Comparison of ENCODE assay signal across 1 cellular context in the genomic region with DNA sequence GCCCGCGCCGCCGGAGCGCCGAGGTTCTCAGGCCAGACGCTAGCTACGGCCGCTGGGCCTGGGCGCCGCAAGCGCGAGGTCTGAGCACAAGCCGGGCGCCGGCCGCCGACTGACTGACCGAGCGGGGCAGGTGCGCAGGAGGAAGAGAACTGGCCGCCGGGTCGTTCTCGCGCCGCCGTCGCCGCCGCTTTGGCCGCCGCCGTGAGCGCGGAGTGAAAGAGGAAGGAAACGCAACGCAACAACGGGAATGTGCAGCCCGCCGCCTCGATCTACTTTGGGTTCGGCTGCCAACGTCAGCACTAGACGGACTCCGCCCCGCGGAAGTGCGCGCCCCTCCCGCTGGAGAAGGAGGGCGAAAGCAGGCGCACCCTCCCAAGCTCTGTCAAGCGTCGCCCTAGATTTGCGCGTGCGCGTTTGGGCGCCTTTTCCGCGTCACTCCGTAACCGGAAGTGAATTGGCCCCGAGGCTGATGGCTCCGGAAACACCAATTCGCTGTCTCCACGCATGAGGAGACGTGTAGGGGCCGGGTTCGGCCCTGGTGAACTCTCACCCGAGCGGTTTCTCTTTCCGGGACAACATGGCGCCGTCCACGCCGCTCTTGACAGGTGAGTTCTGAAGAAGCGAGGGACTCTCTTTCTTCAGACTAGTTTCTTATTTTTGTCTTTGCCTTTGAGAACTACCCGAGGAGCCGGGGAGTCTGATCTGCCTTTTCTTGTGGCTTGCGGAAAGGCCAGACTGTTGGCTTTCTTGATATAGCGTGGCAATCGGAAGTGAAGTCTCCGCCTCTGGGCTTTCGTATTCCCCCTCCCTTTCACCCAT.
A peak's percentile ranks its signal among the peaks of the same experiment; 100 is the strongest.
TF ChIP-seq lines count a peak whose summit lies in the region.

A gene (plus strand): TSS at position 562 of the 819 bp plus-strand sequence. CDS start 16 bp downstream, at position 578.
A gene (minus strand): TSS at position 271 of the 819 bp plus-strand sequence. CDS start 361 bp downstream, outside the sequence.

TF ChIP-seq in GM12878, 131 proteins besides CTCF, POLR2A, EP300 and RAD21 (continued from another document and continues in another):
- TF ChIP-seq, protein P1, sequence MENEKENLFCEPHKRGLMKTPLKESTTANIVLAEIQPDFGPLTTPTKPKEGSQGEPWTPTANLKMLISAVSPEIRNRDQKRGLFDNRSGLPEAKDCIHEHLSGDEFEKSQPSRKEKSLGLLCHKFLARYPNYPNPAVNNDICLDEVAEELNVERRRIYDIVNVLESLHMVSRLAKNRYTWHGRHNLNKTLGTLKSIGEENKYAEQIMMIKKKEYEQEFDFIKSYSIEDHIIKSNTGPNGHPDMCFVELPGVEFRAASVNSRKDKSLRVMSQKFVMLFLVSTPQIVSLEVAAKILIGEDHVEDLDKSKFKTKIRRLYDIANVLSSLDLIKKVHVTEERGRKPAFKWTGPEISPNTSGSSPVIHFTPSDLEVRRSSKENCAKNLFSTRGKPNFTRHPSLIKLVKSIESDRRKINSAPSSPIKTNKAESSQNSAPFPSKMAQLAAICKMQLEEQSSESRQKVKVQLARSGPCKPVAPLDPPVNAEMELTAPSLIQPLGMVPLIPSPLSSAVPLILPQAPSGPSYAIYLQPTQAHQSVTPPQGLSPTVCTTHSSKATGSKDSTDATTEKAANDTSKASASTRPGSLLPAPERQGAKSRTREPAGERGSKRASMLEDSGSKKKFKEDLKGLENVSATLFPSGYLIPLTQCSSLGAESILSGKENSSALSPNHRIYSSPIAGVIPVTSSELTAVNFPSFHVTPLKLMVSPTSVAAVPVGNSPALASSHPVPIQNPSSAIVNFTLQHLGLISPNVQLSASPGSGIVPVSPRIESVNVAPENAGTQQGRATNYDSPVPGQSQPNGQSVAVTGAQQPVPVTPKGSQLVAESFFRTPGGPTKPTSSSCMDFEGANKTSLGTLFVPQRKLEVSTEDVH (IDR thresholded peaks at IDR 0.05; ENCODE audit: low read depth, partially characterized antibody): peak; percentile 84
- peak; percentile 89 for TF ChIP-seq GATAD2B (conservative IDR thresholded peaks at IDR 0.05; ENCODE audit: low read depth)
- peak; percentile 69; the same call in 1 of the 2 replicates for TF ChIP-seq ASH2L (IDR thresholded peaks at IDR 0.05; ENCODE audit: borderline replicate concordance, low read depth)
- TF ChIP-seq, protein P2, sequence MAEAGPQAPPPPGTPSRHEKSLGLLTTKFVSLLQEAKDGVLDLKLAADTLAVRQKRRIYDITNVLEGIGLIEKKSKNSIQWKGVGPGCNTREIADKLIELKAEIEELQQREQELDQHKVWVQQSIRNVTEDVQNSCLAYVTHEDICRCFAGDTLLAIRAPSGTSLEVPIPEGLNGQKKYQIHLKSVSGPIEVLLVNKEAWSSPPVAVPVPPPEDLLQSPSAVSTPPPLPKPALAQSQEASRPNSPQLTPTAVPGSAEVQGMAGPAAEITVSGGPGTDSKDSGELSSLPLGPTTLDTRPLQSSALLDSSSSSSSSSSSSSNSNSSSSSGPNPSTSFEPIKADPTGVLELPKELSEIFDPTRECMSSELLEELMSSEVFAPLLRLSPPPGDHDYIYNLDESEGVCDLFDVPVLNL (IDR thresholded peaks at IDR 0.05; ENCODE audit: low read depth, low read length): no peak
- TF ChIP-seq, protein P3, sequence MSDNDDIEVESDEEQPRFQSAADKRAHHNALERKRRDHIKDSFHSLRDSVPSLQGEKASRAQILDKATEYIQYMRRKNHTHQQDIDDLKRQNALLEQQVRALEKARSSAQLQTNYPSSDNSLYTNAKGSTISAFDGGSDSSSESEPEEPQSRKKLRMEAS (IDR thresholded peaks at IDR 0.05; ENCODE audit: low read depth, low read length): peak; percentile 68; the same call in 1 of the 2 replicates
- no peak for TF ChIP-seq CBX3 (IDR thresholded peaks at IDR 0.05; ENCODE audit: borderline replicate concordance, low read depth)
- no peak for TF ChIP-seq NFXL1 (IDR thresholded peaks at IDR 0.05; ENCODE audit: borderline replicate concordance)
- peak; percentile 46 for TF ChIP-seq NRF1 (conservative IDR thresholded peaks at IDR 0.05; ENCODE audit: low read depth, low read length)
- TF ChIP-seq, protein P4, sequence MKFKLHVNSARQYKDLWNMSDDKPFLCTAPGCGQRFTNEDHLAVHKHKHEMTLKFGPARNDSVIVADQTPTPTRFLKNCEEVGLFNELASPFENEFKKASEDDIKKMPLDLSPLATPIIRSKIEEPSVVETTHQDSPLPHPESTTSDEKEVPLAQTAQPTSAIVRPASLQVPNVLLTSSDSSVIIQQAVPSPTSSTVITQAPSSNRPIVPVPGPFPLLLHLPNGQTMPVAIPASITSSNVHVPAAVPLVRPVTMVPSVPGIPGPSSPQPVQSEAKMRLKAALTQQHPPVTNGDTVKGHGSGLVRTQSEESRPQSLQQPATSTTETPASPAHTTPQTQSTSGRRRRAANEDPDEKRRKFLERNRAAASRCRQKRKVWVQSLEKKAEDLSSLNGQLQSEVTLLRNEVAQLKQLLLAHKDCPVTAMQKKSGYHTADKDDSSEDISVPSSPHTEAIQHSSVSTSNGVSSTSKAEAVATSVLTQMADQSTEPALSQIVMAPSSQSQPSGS (IDR thresholded peaks at IDR 0.05; ENCODE audit: low read length): no peak
- TF ChIP-seq, protein P5, sequence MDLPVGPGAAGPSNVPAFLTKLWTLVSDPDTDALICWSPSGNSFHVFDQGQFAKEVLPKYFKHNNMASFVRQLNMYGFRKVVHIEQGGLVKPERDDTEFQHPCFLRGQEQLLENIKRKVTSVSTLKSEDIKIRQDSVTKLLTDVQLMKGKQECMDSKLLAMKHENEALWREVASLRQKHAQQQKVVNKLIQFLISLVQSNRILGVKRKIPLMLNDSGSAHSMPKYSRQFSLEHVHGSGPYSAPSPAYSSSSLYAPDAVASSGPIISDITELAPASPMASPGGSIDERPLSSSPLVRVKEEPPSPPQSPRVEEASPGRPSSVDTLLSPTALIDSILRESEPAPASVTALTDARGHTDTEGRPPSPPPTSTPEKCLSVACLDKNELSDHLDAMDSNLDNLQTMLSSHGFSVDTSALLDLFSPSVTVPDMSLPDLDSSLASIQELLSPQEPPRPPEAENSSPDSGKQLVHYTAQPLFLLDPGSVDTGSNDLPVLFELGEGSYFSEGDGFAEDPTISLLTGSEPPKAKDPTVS (IDR thresholded peaks at IDR 0.05; ENCODE audit: low read depth, low read length): 0 out of 2 replicates have a peak, but pooled peaks have one; percentile 17
- TF ChIP-seq, protein P6, sequence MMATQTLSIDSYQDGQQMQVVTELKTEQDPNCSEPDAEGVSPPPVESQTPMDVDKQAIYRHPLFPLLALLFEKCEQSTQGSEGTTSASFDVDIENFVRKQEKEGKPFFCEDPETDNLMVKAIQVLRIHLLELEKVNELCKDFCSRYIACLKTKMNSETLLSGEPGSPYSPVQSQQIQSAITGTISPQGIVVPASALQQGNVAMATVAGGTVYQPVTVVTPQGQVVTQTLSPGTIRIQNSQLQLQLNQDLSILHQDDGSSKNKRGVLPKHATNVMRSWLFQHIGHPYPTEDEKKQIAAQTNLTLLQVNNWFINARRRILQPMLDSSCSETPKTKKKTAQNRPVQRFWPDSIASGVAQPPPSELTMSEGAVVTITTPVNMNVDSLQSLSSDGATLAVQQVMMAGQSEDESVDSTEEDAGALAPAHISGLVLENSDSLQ (IDR thresholded peaks at IDR 0.05): peak; percentile 91; the same call in 1 of the 2 replicates
- peak; percentile 99 for TF ChIP-seq CREM (IDR thresholded peaks at IDR 0.05; ENCODE audit: low read depth)
- no peak for TF ChIP-seq IKZF2 (IDR thresholded peaks at IDR 0.05)
- no peak for TF ChIP-seq ZNF274 (IDR thresholded peaks at IDR 0.05; ENCODE audit: insufficient read depth, insufficient read length)
- TF ChIP-seq RFX5 (IDR thresholded peaks at IDR 0.05; ENCODE audit: low read depth, low read length): peak; percentile 16; the same call in 1 of the 2 replicates
- TF ChIP-seq NR2C1 (IDR thresholded peaks at IDR 0.05): peak; percentile 99
- peak; percentile 47 for TF ChIP-seq SP1 (IDR thresholded peaks at IDR 0.05; ENCODE audit: low read depth, low read length)
- TF ChIP-seq EGR1 (IDR thresholded peaks at IDR 0.05; ENCODE audit: borderline replicate concordance in 1 of 2, low read depth in 2 of 2, low read length in 2 of 2): no peak
- no peak for TF ChIP-seq EZH2 (IDR thresholded peaks at IDR 0.05; ENCODE audit: borderline replicate concordance, control insufficient read depth, low read depth, low read length)
- TF ChIP-seq SMC3 (IDR thresholded peaks at IDR 0.05; ENCODE audit: borderline replicate concordance, low read length): no peak; the same call in 1 of the 2 replicates
- TF ChIP-seq BRCA1 (IDR thresholded peaks at IDR 0.05; ENCODE audit: low read depth, low read length): no peak
- TF ChIP-seq, protein P7, sequence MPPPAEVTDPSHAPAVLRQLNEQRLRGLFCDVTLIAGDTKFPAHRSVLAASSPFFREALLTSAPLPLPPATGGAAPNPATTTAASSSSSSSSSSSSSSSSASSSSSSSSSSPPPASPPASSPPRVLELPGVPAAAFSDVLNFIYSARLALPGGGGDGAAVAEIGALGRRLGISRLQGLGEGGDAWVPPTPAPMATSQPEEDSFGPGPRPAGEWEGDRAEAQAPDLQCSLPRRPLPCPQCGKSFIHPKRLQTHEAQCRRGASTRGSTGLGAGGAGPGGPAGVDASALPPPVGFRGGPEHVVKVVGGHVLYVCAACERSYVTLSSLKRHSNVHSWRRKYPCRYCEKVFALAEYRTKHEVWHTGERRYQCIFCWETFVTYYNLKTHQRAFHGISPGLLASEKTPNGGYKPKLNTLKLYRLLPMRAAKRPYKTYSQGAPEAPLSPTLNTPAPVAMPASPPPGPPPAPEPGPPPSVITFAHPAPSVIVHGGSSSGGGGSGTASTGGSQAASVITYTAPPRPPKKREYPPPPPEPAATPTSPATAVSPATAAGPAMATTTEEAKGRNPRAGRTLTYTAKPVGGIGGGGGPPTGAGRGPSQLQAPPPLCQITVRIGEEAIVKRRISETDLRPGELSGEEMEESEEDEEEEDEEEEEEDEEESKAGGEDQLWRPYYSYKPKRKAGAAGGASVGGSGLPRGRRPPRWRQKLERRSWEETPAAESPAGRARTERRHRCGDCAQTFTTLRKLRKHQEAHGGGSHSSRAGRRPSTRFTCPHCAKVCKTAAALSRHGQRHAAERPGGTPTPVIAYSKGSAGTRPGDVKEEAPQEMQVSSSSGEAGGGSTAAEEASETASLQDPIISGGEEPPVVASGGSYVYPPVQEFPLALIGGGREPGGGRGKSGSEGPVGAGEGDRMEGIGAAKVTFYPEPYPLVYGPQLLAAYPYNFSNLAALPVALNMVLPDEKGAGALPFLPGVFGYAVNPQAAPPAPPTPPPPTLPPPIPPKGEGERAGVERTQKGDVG (CRISPR knock-in tag; IDR thresholded peaks at IDR 0.05): no peak
- TF ChIP-seq, protein P8, sequence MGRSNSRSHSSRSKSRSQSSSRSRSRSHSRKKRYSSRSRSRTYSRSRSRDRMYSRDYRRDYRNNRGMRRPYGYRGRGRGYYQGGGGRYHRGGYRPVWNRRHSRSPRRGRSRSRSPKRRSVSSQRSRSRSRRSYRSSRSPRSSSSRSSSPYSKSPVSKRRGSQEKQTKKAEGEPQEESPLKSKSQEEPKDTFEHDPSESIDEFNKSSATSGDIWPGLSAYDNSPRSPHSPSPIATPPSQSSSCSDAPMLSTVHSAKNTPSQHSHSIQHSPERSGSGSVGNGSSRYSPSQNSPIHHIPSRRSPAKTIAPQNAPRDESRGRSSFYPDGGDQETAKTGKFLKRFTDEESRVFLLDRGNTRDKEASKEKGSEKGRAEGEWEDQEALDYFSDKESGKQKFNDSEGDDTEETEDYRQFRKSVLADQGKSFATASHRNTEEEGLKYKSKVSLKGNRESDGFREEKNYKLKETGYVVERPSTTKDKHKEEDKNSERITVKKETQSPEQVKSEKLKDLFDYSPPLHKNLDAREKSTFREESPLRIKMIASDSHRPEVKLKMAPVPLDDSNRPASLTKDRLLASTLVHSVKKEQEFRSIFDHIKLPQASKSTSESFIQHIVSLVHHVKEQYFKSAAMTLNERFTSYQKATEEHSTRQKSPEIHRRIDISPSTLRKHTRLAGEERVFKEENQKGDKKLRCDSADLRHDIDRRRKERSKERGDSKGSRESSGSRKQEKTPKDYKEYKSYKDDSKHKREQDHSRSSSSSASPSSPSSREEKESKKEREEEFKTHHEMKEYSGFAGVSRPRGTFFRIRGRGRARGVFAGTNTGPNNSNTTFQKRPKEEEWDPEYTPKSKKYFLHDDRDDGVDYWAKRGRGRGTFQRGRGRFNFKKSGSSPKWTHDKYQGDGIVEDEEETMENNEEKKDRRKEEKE (IDR thresholded peaks at IDR 0.05): no peak
- TF ChIP-seq SIX5 (IDR thresholded peaks at IDR 0.05; ENCODE audit: low read depth, low read length, severe bottlenecking): peak; percentile 79
- peak; percentile 49; the same call in 1 of the 2 replicates for TF ChIP-seq TCF12 (IDR thresholded peaks at IDR 0.05; ENCODE audit: low read depth, low read length)
- no peak for TF ChIP-seq ZNF622 (IDR thresholded peaks at IDR 0.05)
- no peak for TF ChIP-seq MYB (IDR thresholded peaks at IDR 0.05; ENCODE audit: borderline replicate concordance, low read depth, low read length)
- TF ChIP-seq, protein P9, sequence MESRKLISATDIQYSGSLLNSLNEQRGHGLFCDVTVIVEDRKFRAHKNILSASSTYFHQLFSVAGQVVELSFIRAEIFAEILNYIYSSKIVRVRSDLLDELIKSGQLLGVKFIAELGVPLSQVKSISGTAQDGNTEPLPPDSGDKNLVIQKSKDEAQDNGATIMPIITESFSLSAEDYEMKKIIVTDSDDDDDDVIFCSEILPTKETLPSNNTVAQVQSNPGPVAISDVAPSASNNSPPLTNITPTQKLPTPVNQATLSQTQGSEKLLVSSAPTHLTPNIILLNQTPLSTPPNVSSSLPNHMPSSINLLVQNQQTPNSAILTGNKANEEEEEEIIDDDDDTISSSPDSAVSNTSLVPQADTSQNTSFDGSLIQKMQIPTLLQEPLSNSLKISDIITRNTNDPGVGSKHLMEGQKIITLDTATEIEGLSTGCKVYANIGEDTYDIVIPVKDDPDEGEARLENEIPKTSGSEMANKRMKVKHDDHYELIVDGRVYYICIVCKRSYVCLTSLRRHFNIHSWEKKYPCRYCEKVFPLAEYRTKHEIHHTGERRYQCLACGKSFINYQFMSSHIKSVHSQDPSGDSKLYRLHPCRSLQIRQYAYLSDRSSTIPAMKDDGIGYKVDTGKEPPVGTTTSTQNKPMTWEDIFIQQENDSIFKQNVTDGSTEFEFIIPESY (IDR thresholded peaks at IDR 0.05): no peak
- TF ChIP-seq EED (IDR thresholded peaks at IDR 0.05; ENCODE audit: low read depth): peak; percentile 50; the same call in 1 of the 2 replicates
- peak; percentile 72; the same call in 1 of the 2 replicates for TF ChIP-seq RUNX3 (IDR thresholded peaks at IDR 0.05; ENCODE audit: low read length)
- TF ChIP-seq, protein P10, sequence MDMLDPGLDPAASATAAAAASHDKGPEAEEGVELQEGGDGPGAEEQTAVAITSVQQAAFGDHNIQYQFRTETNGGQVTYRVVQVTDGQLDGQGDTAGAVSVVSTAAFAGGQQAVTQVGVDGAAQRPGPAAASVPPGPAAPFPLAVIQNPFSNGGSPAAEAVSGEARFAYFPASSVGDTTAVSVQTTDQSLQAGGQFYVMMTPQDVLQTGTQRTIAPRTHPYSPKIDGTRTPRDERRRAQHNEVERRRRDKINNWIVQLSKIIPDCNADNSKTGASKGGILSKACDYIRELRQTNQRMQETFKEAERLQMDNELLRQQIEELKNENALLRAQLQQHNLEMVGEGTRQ (IDR thresholded peaks at IDR 0.05; ENCODE audit: borderline replicate concordance, low read depth, low read length): no peak
- TF ChIP-seq CBX5 (IDR thresholded peaks at IDR 0.05; ENCODE audit: low read depth): no peak; the same call in 1 of the 2 replicates
- no peak for TF ChIP-seq FOS (IDR thresholded peaks at IDR 0.05; ENCODE audit: borderline replicate concordance, extremely low read depth, insufficient read length)
- no peak for TF ChIP-seq RCOR1 (conservative IDR thresholded peaks at IDR 0.05; ENCODE audit: low read depth, low read length)
- TF ChIP-seq YY1 (IDR thresholded peaks at IDR 0.05; ENCODE audit: low read depth, low read length): peak; percentile 99
- TF ChIP-seq CHD4 (IDR thresholded peaks at IDR 0.05): no peak
- no peak for TF ChIP-seq SREBF2 (IDR thresholded peaks at IDR 0.05; ENCODE audit: low read length)
- TF ChIP-seq LARP7 (IDR thresholded peaks at IDR 0.05): peak; percentile 99
- TF ChIP-seq SRF (IDR thresholded peaks at IDR 0.05; ENCODE audit: low read depth in 2 of 2, low read length in 2 of 2): peak in 1 of 2 experiments; percentile 75; a peak in 2 of 4 replicates
